In genomic region chr19:28887920-28888618, GRCh38 we compare ENCODE assay signal across 17 cellular contexts.
A peak's percentile ranks its signal among the peaks of the same experiment; 100 is the strongest.
DNase-seq lines count a peak whose midpoint lies in the region; ATAC-seq and TF ChIP-seq lines count a peak whose summit lies in the region.
"Had no signal": no experiment of that assay in that cellular context is flagged by ENCODE, and none has a peak within 500 bp of the region (broad histone marks: within the 10 kb centered on the region; RNA-seq: fewer than 3 reads in every experiment).

No MANE protein-coding gene starts in this region.

- H2BK12ac ChIP-seq in neuronal stem cell (ENCODE audit: low read length) = peak overlapping the region; percentile 44

- CTCF ChIA-PET in Panc1 (lab: Charles Lee) = interaction anchor here (0.6 kb wide), 2 partner anchors 165 to 374 kb away, joined by 3 read pairs; no protein-coding TSS in a partner anchor

- H2AFZ ChIP-seq in neuronal stem cell (ENCODE audit: low read length) = no peak overlapping the region
- H2AFZ ChIP-seq: GM23248 had no signal

- POLR2A ChIA-PET in Panc1 (lab: Charles Lee) = no interaction called here

- BruUV-seq in Panc1 (replicated peaks; lab: Mats Ljungman, UMichigan) = no TSS peak

- in situ Hi-C loops in Panc1 (cut with HindIII; ENCODE audit: low pct_unique_long_range_greater_than_20kb, low sequenced_read_pairs) = no loop called here

- peak; percentile 13 for DNase-seq in ELF-1 (ENCODE audit: low read depth, low spot score)
- no peak for DNase-seq in Panc1 (ENCODE audit: low read depth, low spot score)
- DNase-seq in islet precursor cell = peak; percentile 68
- DNase-seq in neuronal stem cell (ENCODE audit: low spot score) = peak; percentile 35
- no peak for DNase-seq in dedifferentiated amniotic fluid mesenchymal stem cell (ENCODE audit: extremely low spot score)
- no peak for DNase-seq in NCI-H524 treated with DMSO at 0.1 percent for 48 hours (lab: John Stamatoyannopoulos, UW)
- DNase-seq in NCI-H1417 treated with DMSO at 0.1 percent for 48 hours (lab: John Stamatoyannopoulos, UW) = no peak
- DNase-seq: DND-41, GDM1, GM23248, KG1, NCI-H1436 treated with DMSO at 0.1 percent for 48 hours, NCI-H2081, NCI-H524 had no signal

- H4K8ac ChIP-seq in neuronal stem cell (ENCODE audit: low read depth, low read length) = peak overlapping the region; percentile 53

- WGBS in neuronal stem cell (ENCODE audit: extremely low coverage in 2 of 2, insufficient read length in 2 of 2, insufficient replicate concordance in 1 of 2), 2 donors = no CpG with 5 or more reads among the region's 14 CpGs

- H3K9me3 ChIP-seq in Panc1 (ENCODE audit: control insufficient read depth, insufficient read depth, low read depth, low read length) = no peaks in the 10 kb centered on the region
- H3K9me3 ChIP-seq in neuronal stem cell (replicated peaks in 1 of 2; ENCODE audit: control insufficient read depth in 2 of 2, insufficient read depth in 1 of 2, low read depth in 1 of 2, low read length in 2 of 2) = no peaks in the 10 kb centered on the region

- H2BK15ac ChIP-seq in neuronal stem cell (ENCODE audit: low read length) = no peak overlapping the region

- no peaks in the 10 kb centered on the region for H3K79me1 ChIP-seq in neuronal stem cell (ENCODE audit: low read depth, low read length)

- no peak overlapping the region for H3K4me2 ChIP-seq in neuronal stem cell (ENCODE audit: insufficient read depth, low read length, poor library complexity, severe bottlenecking)

- H2BK5ac ChIP-seq in neuronal stem cell (ENCODE audit: low read length) = no peak overlapping the region

- H4K91ac ChIP-seq in neuronal stem cell (ENCODE audit: low read depth, low read length, poor library complexity) = no peak overlapping the region

- ATAC-seq in Panc1 = 0 out of 2 replicates have a peak, but pooled peaks have one; percentile 21
- ATAC-seq: HepG2, Right ventricle myocardium inferior had no signal

- H3K23ac ChIP-seq in neuronal stem cell (ENCODE audit: low read depth, low read length, poor library complexity) = peak overlapping the region; percentile 27

- H3K27me3 ChIP-seq in Panc1 (ENCODE audit: control insufficient read depth, insufficient read depth, low read length) (peaks cover 9% of the 10 kb centered on the region), neuronal stem cell (ENCODE audit: control insufficient read depth in 3 of 3, insufficient read depth in 3 of 3, low read depth in 1 of 3, low read length in 3 of 3) (peaks cover 0 to 12% (median 0%) of the 10 kb centered on the region in 3 experiments)

- H2BK120ac ChIP-seq in neuronal stem cell (ENCODE audit: low read depth, low read length) = no peak overlapping the region

- intact Hi-C loops in Panc1 (cut with micrococcal nuclease; ENCODE audit: unreplicated experiment) = loop anchor here (10.0 kb wide), 1 partner anchor 377 kb away; no protein-coding TSS in a partner anchor

- H2AK5ac ChIP-seq in neuronal stem cell (ENCODE audit: low read depth, low read length) = peak overlapping the region; percentile 51

- no peak overlapping the region for H3K4ac ChIP-seq in neuronal stem cell (ENCODE audit: low read length)

- peak overlapping the region; percentile 11 for H3K18ac ChIP-seq in neuronal stem cell (ENCODE audit: low read length)

- H3K4me3 ChIP-seq in Panc1 (ENCODE audit: low read depth in 2 of 2, low read length in 2 of 2) = no peak overlapping the region
- H3K4me3 ChIP-seq in neuronal stem cell (ENCODE audit: low read length in 2 of 2) = no peak overlapping the region
- H3K4me3 ChIP-seq: GM23248 had no signal

- H3K27ac ChIP-seq in Panc1 (ENCODE audit: low read length) (no peak overlapping the region), neuronal stem cell (replicated peaks; ENCODE audit: low read length) (no peak overlapping the region)
- H3K27ac ChIP-seq: C4-2B, GM23248 had no signal

- H3K14ac ChIP-seq in neuronal stem cell (ENCODE audit: low read length) = peak overlapping the region; percentile 72

- no peaks in the 10 kb centered on the region for H3K4me1 ChIP-seq in Panc1 (ENCODE audit: control insufficient read depth, insufficient read depth, low read length)
- H3K4me1 ChIP-seq in neuronal stem cell (ENCODE audit: control insufficient read depth in 2 of 2, insufficient read depth in 1 of 2, low read depth in 1 of 2, low read length in 2 of 2) = peaks cover 0 to 9% of the 10 kb centered on the region in 2 donors

- TF ChIP-seq CTCF in Panc1 (IDR thresholded peaks at IDR 0.05) = no peak

- H3K9ac ChIP-seq in neuronal stem cell (ENCODE audit: low read depth, low read length, poor library complexity) = no peak overlapping the region
- H3K9ac ChIP-seq: GM23248 had no signal

- H3K36me3 ChIP-seq in Panc1 (ENCODE audit: control insufficient read depth, insufficient read depth, low read length) (no peaks in the 10 kb centered on the region), neuronal stem cell (replicated peaks in 1 of 2; ENCODE audit: control insufficient read depth in 2 of 2, insufficient read depth in 2 of 2, low read length in 2 of 2) (no peaks in the 10 kb centered on the region)

Comparison
In these comparisons a context has a peak if more than half of its experiments do, and no peak if none do; other contexts are left out.
1. DNase-seq: peak in ELF-1 (single experiment), islet precursor cell (single experiment) and neuronal stem cell (single experiment); none in Panc1 (single experiment), dedifferentiated amniotic fluid mesenchymal stem cell (single experiment), NCI-H524 treated with DMSO at 0.1 percent for 48 hours (single experiment) and NCI-H1417 treated with DMSO at 0.1 percent for 48 hours (single experiment).